Comparison of ENCODE assay signal across 1 cellular context in the genomic region with DNA sequence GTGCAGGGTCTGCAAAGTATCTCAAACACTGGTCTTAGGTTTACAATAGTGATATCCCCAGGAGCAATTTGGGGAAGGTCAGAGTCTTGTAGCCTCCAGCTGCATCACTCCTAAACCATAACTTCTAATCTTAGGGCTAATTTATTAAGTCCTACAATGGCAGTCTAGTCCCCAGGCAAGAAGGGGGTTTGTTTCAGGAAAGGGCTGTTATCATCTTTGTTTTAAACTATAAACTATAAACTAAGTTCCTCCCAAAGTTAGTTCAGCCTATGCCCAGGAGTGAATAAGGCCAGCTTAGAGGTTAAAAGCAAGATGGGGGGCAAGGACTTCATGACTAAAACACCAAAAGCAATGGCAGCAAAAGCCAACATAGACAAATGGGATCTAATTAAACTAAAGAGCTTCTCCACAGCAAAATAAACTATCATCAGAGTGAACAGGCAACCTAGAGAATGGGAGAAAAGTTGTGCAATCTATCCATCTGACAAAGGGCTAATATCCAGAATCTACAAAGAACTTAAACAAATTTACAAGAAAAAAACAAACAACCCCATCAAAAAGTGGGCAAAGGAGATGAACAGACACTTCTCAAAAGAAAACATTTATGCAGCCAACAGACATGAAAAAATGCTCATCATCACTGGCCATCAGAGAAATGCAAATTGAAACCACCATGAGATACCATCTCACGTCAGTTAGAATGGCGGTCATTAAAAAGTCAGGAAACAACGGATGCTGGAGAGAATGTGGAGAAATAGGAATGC.
A peak's percentile ranks its signal among the peaks of the same experiment; 100 is the strongest.
TF ChIP-seq lines count a peak whose summit lies in the region.
"Not testable (repeated sequence)": the region's sequence is repeated elsewhere in the genome, so short reads cannot be mapped to it uniquely, and the experiment has no call there.

No MANE protein-coding gene starts in this region.

TF ChIP-seq in K562, 482 proteins besides CTCF, POLR2A, EP300 and RAD21 (continued from another document):
- TF ChIP-seq ZNF592 (IDR thresholded peaks at IDR 0.05) = peak; percentile 81
- TF ChIP-seq FOXM1 (IDR thresholded peaks at IDR 0.05; ENCODE audit: low read depth) = peak; percentile 57; the same call in 1 of the 2 replicates
- TF ChIP-seq FOXM1 (CRISPR knock-in tag; IDR thresholded peaks at IDR 0.05; ENCODE audit: low read depth); MYBL2 (CRISPR knock-in tag; IDR thresholded peaks at IDR 0.05; ENCODE audit: borderline replicate concordance); NR2C2 (CRISPR knock-in tag; IDR thresholded peaks at IDR 0.05); NR4A1 (CRISPR knock-in tag; IDR thresholded peaks at IDR 0.05): not testable (repeated sequence)
- 0 out of 2 replicates have a peak, but pooled peaks have one; percentile 5 for TF ChIP-seq BCOR (IDR thresholded peaks at IDR 0.05)
- 0 out of 4 replicates have a peak, but pooled peaks of 1 of the 2 experiments have one; percentile 53 for TF ChIP-seq CSDE1 (IDR thresholded peaks at IDR 0.05)
- TF ChIP-seq, protein P1, sequence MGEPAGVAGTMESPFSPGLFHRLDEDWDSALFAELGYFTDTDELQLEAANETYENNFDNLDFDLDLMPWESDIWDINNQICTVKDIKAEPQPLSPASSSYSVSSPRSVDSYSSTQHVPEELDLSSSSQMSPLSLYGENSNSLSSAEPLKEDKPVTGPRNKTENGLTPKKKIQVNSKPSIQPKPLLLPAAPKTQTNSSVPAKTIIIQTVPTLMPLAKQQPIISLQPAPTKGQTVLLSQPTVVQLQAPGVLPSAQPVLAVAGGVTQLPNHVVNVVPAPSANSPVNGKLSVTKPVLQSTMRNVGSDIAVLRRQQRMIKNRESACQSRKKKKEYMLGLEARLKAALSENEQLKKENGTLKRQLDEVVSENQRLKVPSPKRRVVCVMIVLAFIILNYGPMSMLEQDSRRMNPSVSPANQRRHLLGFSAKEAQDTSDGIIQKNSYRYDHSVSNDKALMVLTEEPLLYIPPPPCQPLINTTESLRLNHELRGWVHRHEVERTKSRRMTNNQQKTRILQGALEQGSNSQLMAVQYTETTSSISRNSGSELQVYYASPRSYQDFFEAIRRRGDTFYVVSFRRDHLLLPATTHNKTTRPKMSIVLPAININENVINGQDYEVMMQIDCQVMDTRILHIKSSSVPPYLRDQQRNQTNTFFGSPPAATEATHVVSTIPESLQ (CRISPR knock-in tag; IDR thresholded peaks at IDR 0.05) = 0 out of 2 replicates have a peak, but pooled peaks have one; percentile 71
- TF ChIP-seq HDGF (IDR thresholded peaks at IDR 0.05) = peak; percentile 80; the same call in 1 of the 2 replicates
- TF ChIP-seq DNMT1 (IDR thresholded peaks at IDR 0.05) = peak; percentile 55; the same call in 1 of the 2 replicates
- TF ChIP-seq PTRF (tag; IDR thresholded peaks at IDR 0.05) = peak; percentile 27; the same call in 1 of the 2 replicates
- peak; percentile 88 for TF ChIP-seq IRF9 (tag; IDR thresholded peaks at IDR 0.05)
- TF ChIP-seq CEBPB (tag; IDR thresholded peaks at IDR 0.05) = peak; percentile 95
- TF ChIP-seq MYBL2 (IDR thresholded peaks at IDR 0.05; ENCODE audit: low read depth) = peak; percentile 75
- TF ChIP-seq LEF1 (IDR thresholded peaks at IDR 0.05) = 0 out of 2 replicates have a peak, but pooled peaks have one; percentile 45
- TF ChIP-seq NR2C2 (tag; IDR thresholded peaks at IDR 0.05) = 0 out of 2 replicates have a peak, but pooled peaks have one; percentile 6
- TF ChIP-seq, protein P2, sequence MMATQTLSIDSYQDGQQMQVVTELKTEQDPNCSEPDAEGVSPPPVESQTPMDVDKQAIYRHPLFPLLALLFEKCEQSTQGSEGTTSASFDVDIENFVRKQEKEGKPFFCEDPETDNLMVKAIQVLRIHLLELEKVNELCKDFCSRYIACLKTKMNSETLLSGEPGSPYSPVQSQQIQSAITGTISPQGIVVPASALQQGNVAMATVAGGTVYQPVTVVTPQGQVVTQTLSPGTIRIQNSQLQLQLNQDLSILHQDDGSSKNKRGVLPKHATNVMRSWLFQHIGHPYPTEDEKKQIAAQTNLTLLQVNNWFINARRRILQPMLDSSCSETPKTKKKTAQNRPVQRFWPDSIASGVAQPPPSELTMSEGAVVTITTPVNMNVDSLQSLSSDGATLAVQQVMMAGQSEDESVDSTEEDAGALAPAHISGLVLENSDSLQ (IDR thresholded peaks at IDR 0.05) = peak; percentile 65
- TF ChIP-seq NR4A1 (tag; IDR thresholded peaks at IDR 0.05) = peak; percentile 63; the same call in 1 of the 2 replicates
- 0 out of 2 replicates have a peak, but pooled peaks have one; percentile 20 for TF ChIP-seq TEAD2 (tag; IDR thresholded peaks at IDR 0.05)
- peak; percentile 67; the same call in 1 of the 2 replicates for TF ChIP-seq SMARCA5 (IDR thresholded peaks at IDR 0.05)
- TF ChIP-seq CHAMP1 (IDR thresholded peaks at IDR 0.05) = 0 out of 2 replicates have a peak, but pooled peaks have one; percentile 37
- TF ChIP-seq HES1 (IDR thresholded peaks at IDR 0.05; ENCODE audit: low read depth) = 0 out of 2 replicates have a peak, but pooled peaks have one; percentile 16
- TF ChIP-seq CUX1 (CRISPR knock-in tag; IDR thresholded peaks at IDR 0.05) = 0 out of 2 replicates have a peak, but pooled peaks have one; percentile 15
- TF ChIP-seq CEBPG (CRISPR knock-in tag; IDR thresholded peaks at IDR 0.05) = peak; percentile 67
- peak; percentile 71 to 92 for TF ChIP-seq CEBPG (tag; conservative IDR thresholded peaks at IDR 0.05 in 1 of 2, IDR thresholded peaks at IDR 0.05 in 1 of 2)
- 0 out of 2 replicates have a peak, but pooled peaks have one; percentile 8 for TF ChIP-seq GABPA (tag; conservative IDR thresholded peaks at IDR 0.05; ENCODE audit: low read depth)
- TF ChIP-seq TRIM28 (IDR thresholded peaks at IDR 0.05) = 0 out of 2 replicates have a peak, but pooled peaks have one; percentile 47
- TF ChIP-seq NFE2L1 (tag; IDR thresholded peaks at IDR 0.05; ENCODE audit: borderline replicate concordance, low read depth) = peak; percentile 6; the same call in 1 of the 2 replicates
- TF ChIP-seq ZEB2 (IDR thresholded peaks at IDR 0.05) = 0 out of 2 replicates have a peak, but pooled peaks have one; percentile 13
- TF ChIP-seq, protein P3, sequence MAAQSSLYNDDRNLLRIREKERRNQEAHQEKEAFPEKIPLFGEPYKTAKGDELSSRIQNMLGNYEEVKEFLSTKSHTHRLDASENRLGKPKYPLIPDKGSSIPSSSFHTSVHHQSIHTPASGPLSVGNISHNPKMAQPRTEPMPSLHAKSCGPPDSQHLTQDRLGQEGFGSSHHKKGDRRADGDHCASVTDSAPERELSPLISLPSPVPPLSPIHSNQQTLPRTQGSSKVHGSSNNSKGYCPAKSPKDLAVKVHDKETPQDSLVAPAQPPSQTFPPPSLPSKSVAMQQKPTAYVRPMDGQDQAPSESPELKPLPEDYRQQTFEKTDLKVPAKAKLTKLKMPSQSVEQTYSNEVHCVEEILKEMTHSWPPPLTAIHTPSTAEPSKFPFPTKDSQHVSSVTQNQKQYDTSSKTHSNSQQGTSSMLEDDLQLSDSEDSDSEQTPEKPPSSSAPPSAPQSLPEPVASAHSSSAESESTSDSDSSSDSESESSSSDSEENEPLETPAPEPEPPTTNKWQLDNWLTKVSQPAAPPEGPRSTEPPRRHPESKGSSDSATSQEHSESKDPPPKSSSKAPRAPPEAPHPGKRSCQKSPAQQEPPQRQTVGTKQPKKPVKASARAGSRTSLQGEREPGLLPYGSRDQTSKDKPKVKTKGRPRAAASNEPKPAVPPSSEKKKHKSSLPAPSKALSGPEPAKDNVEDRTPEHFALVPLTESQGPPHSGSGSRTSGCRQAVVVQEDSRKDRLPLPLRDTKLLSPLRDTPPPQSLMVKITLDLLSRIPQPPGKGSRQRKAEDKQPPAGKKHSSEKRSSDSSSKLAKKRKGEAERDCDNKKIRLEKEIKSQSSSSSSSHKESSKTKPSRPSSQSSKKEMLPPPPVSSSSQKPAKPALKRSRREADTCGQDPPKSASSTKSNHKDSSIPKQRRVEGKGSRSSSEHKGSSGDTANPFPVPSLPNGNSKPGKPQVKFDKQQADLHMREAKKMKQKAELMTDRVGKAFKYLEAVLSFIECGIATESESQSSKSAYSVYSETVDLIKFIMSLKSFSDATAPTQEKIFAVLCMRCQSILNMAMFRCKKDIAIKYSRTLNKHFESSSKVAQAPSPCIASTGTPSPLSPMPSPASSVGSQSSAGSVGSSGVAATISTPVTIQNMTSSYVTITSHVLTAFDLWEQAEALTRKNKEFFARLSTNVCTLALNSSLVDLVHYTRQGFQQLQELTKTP (IDR thresholded peaks at IDR 0.05; ENCODE audit: low read depth in 1 of 2, partially characterized antibody in 2 of 2) = peak in 1 of 2 experiments; percentile 95
